Comparison of ENCODE assay signal across 1 cellular context in the genomic region with DNA sequence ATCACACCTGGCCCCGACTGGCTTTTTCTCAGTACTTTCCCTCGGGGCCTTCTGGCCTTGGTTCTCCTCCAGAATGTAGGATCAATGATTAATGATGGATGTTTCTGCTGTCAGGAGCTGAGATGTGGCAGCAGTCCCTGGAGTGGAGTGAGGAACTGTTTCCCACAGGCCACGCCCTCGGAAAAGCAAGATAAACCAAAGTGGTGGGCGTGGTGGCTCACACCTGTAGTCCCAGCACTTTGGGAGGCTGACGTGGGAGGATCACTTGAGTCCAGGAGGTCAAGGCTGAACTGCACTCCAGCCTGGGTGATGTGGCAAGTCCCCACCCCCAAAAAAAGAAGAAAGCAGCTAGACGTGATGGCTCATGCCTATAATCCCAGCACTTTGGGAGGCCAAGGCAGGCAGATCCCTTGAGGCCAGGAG.
A peak's percentile ranks its signal among the peaks of the same experiment; 100 is the strongest.
TF ChIP-seq lines count a peak whose summit lies in the region.

No MANE protein-coding gene starts in this region.

TF ChIP-seq in HepG2, 621 proteins besides CTCF, POLR2A, EP300 and RAD21 (continued from another document and continues in another):
- TF ChIP-seq, protein P1, sequence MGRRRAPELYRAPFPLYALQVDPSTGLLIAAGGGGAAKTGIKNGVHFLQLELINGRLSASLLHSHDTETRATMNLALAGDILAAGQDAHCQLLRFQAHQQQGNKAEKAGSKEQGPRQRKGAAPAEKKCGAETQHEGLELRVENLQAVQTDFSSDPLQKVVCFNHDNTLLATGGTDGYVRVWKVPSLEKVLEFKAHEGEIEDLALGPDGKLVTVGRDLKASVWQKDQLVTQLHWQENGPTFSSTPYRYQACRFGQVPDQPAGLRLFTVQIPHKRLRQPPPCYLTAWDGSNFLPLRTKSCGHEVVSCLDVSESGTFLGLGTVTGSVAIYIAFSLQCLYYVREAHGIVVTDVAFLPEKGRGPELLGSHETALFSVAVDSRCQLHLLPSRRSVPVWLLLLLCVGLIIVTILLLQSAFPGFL (CRISPR knock-in tag; IDR thresholded peaks at IDR 0.05): no peak
- no peak for TF ChIP-seq KDM5A (IDR thresholded peaks at IDR 0.05; ENCODE audit: borderline replicate concordance, low read length)
- TF ChIP-seq RFXAP (CRISPR knock-in tag; IDR thresholded peaks at IDR 0.05; ENCODE audit: borderline replicate concordance): no peak
- TF ChIP-seq, protein P2, sequence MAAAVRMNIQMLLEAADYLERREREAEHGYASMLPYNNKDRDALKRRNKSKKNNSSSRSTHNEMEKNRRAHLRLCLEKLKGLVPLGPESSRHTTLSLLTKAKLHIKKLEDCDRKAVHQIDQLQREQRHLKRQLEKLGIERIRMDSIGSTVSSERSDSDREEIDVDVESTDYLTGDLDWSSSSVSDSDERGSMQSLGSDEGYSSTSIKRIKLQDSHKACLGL (CRISPR knock-in tag; IDR thresholded peaks at IDR 0.05): no peak
- TF ChIP-seq ZSCAN21 (CRISPR knock-in tag; IDR thresholded peaks at IDR 0.05; ENCODE audit: borderline replicate concordance): no peak
- TF ChIP-seq, protein P3, sequence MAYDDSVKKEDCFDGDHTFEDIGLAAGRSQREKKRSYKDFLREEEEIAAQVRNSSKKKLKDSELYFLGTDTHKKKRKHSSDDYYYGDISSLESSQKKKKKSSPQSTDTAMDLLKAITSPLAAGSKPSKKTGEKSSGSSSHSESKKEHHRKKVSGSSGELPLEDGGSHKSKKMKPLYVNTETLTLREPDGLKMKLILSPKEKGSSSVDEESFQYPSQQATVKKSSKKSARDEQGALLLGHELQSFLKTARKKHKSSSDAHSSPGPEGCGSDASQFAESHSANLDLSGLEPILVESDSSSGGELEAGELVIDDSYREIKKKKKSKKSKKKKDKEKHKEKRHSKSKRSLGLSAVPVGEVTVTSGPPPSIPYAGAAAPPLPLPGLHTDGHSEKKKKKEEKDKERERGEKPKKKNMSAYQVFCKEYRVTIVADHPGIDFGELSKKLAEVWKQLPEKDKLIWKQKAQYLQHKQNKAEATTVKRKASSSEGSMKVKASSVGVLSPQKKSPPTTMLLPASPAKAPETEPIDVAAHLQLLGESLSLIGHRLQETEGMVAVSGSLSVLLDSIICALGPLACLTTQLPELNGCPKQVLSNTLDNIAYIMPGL (CRISPR knock-in tag; IDR thresholded peaks at IDR 0.05; ENCODE audit: borderline replicate concordance in 1 of 2, low read depth in 1 of 2): no peak
- peak; percentile 78 for TF ChIP-seq HNF4A (CRISPR knock-in tag; IDR thresholded peaks at IDR 0.05)
- no peak for TF ChIP-seq RAD51 (IDR thresholded peaks at IDR 0.05; ENCODE audit: borderline replicate concordance)
- peak; percentile 37; the same call in 1 of the 2 replicates for TF ChIP-seq YEATS4 (CRISPR knock-in tag; IDR thresholded peaks at IDR 0.05; ENCODE audit: borderline replicate concordance)
- TF ChIP-seq, protein P4, sequence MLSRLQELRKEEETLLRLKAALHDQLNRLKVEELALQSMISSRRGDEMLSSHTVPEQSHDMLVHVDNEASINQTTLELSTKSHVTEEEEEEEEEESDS (CRISPR knock-in tag; IDR thresholded peaks at IDR 0.05; ENCODE audit: borderline replicate concordance): no peak
- TF ChIP-seq, protein P5, sequence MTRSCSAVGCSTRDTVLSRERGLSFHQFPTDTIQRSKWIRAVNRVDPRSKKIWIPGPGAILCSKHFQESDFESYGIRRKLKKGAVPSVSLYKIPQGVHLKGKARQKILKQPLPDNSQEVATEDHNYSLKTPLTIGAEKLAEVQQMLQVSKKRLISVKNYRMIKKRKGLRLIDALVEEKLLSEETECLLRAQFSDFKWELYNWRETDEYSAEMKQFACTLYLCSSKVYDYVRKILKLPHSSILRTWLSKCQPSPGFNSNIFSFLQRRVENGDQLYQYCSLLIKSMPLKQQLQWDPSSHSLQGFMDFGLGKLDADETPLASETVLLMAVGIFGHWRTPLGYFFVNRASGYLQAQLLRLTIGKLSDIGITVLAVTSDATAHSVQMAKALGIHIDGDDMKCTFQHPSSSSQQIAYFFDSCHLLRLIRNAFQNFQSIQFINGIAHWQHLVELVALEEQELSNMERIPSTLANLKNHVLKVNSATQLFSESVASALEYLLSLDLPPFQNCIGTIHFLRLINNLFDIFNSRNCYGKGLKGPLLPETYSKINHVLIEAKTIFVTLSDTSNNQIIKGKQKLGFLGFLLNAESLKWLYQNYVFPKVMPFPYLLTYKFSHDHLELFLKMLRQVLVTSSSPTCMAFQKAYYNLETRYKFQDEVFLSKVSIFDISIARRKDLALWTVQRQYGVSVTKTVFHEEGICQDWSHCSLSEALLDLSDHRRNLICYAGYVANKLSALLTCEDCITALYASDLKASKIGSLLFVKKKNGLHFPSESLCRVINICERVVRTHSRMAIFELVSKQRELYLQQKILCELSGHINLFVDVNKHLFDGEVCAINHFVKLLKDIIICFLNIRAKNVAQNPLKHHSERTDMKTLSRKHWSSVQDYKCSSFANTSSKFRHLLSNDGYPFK (CRISPR knock-in tag; IDR thresholded peaks at IDR 0.05; ENCODE audit: borderline replicate concordance): no peak
- no peak for TF ChIP-seq ZNF101 (CRISPR knock-in tag; IDR thresholded peaks at IDR 0.05; ENCODE audit: borderline replicate concordance, low read depth)
- peak; percentile 20 for TF ChIP-seq ZNF687 (CRISPR knock-in tag; IDR thresholded peaks at IDR 0.05)
- TF ChIP-seq ZNF644 (CRISPR knock-in tag; IDR thresholded peaks at IDR 0.05; ENCODE audit: low read depth): no peak
- TF ChIP-seq FOSL2 (CRISPR knock-in tag; IDR thresholded peaks at IDR 0.05): peak; percentile 30; the same call in 1 of the 2 replicates
- TF ChIP-seq FOXA1 (IDR thresholded peaks at IDR 0.05): no peak
- TF ChIP-seq FOXA1 (CRISPR knock-in tag; IDR thresholded peaks at IDR 0.05): no peak
- TF ChIP-seq REXO4 (CRISPR knock-in tag; IDR thresholded peaks at IDR 0.05; ENCODE audit: borderline replicate concordance): no peak
- no peak for TF ChIP-seq ZNF564 (CRISPR knock-in tag; IDR thresholded peaks at IDR 0.05)
- no peak for TF ChIP-seq ZKSCAN1 (IDR thresholded peaks at IDR 0.05; ENCODE audit: low read length)
- TF ChIP-seq RELA (CRISPR knock-in tag; IDR thresholded peaks at IDR 0.05): no peak
- no peak for TF ChIP-seq RNF2 (conservative IDR thresholded peaks at IDR 0.05; ENCODE audit: low read depth)
- TF ChIP-seq ATF4 (CRISPR knock-in tag; IDR thresholded peaks at IDR 0.05): no peak
- TF ChIP-seq NCOR1 (IDR thresholded peaks at IDR 0.05; ENCODE audit: borderline replicate concordance, low read length): no peak
- TF ChIP-seq ZNF816 (CRISPR knock-in tag; IDR thresholded peaks at IDR 0.05; ENCODE audit: borderline replicate concordance): no peak
- no peak for TF ChIP-seq ASH2L (IDR thresholded peaks at IDR 0.05; ENCODE audit: insufficient read length, low read depth, low read length)
- TF ChIP-seq GPN1 (CRISPR knock-in tag; IDR thresholded peaks at IDR 0.05; ENCODE audit: borderline replicate concordance): no peak
- TF ChIP-seq THAP11 (CRISPR knock-in tag; IDR thresholded peaks at IDR 0.05): no peak
- no peak for TF ChIP-seq ZNF441 (CRISPR knock-in tag; IDR thresholded peaks at IDR 0.05; ENCODE audit: borderline replicate concordance)
- no peak for TF ChIP-seq KIAA2018 (CRISPR knock-in tag; IDR thresholded peaks at IDR 0.05; ENCODE audit: borderline replicate concordance)
- 0 out of 2 replicates have a peak, but pooled peaks have one; percentile 23 for TF ChIP-seq KDM6A (CRISPR knock-in tag; IDR thresholded peaks at IDR 0.05; ENCODE audit: low read depth)
- TF ChIP-seq SOX6 (IDR thresholded peaks at IDR 0.05): no peak
- peak; percentile 30; the same call in 1 of the 2 replicates for TF ChIP-seq SOX6 (CRISPR knock-in tag; IDR thresholded peaks at IDR 0.05)
- TF ChIP-seq YEATS2 (CRISPR knock-in tag; IDR thresholded peaks at IDR 0.05; ENCODE audit: borderline replicate concordance): no peak
- TF ChIP-seq, protein P6, sequence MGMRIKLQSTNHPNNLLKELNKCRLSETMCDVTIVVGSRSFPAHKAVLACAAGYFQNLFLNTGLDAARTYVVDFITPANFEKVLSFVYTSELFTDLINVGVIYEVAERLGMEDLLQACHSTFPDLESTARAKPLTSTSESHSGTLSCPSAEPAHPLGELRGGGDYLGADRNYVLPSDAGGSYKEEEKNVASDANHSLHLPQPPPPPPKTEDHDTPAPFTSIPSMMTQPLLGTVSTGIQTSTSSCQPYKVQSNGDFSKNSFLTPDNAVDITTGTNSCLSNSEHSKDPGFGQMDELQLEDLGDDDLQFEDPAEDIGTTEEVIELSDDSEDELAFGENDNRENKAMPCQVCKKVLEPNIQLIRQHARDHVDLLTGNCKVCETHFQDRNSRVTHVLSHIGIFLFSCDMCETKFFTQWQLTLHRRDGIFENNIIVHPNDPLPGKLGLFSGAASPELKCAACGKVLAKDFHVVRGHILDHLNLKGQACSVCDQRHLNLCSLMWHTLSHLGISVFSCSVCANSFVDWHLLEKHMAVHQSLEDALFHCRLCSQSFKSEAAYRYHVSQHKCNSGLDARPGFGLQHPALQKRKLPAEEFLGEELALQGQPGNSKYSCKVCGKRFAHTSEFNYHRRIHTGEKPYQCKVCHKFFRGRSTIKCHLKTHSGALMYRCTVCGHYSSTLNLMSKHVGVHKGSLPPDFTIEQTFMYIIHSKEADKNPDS (CRISPR knock-in tag; IDR thresholded peaks at IDR 0.05): no peak
- TF ChIP-seq ZNF878 (CRISPR knock-in tag; IDR thresholded peaks at IDR 0.05): no peak
